31 cellular contexts compared by ENCODE assay signal in genomic region chr3:52072020-52072419, GRCh38. TPM values are rescaled to one million over a fixed set of nuclear protein-coding genes. Genes with fewer than 3 reads are reported as not detected.
DNase-seq lines count a peak whose midpoint lies in the region; ATAC-seq and TF ChIP-seq lines count a peak whose summit lies in the region.
"Had no signal": no experiment of that assay in that cellular context is flagged by ENCODE, and none has a peak within 500 bp of the region (broad histone marks: within the 10 kb centered on the region; RNA-seq: fewer than 3 reads in every experiment).

No MANE protein-coding gene starts in this region.

- peak overlapping the region; percentile 49 for H3K27ac Mint-ChIP-seq in activated naive CD4-positive, alpha-beta T cell treated with anti-CD3 and anti-CD28 coated beads, Interleukin-2, amount 10 ng/mL, durations not matched to agents 7 days and 5 days
- peak overlapping the region in 1 of 10 donors; percentile 35 for H3K27ac Mint-ChIP-seq in naive thymus-derived CD8-positive, alpha-beta T cell
- H3K27ac Mint-ChIP-seq: activated naive CD8-positive, alpha-beta T cell treated with anti-CD3 and anti-CD28 coated beads, Interleukin-2, amount 50 U/mL, for 24 hours; HFFc6; type B pancreatic cell had no signal

- H3K4me3 ChIP-seq in tibial artery (no peak overlapping the region), uterus (no peak overlapping the region), suprapubic skin (no peak overlapping the region)
- H3K4me3 ChIP-seq: right lobe of liver had no signal

- no peaks in the 10 kb centered on the region for H3K27me3 ChIP-seq in tibial artery
- no peaks in the 10 kb centered on the region for H3K27me3 ChIP-seq in uterus
- no peaks in the 10 kb centered on the region for H3K27me3 ChIP-seq in suprapubic skin
- H3K27me3 ChIP-seq: neutrophil, right lobe of liver had no signal

- no peak for TF ChIP-seq EP300 in suprapubic skin (IDR thresholded peaks at IDR 0.05)

- POLR2A ChIA-PET in naive thymus-derived CD8-positive, alpha-beta T cell (lab: Charles Lee) = interaction anchor here (1.0 to 1.6 kb wide), 2 partner anchors 15 to 76 kb away, joined by 4 to 8 read pairs; partner anchors contain the start of genes DUSP7 and RPL29

- 70% methylated on average over 4 of the region's 5 CpGs for WGBS in suprapubic skin

- no peaks in the 10 kb centered on the region for H3K4me1 Mint-ChIP-seq in activated naive CD4-positive, alpha-beta T cell treated with anti-CD3 and anti-CD28 coated beads, Interleukin-2, amount 10 ng/mL, durations not matched to agents 7 days and 5 days
- H3K4me1 Mint-ChIP-seq in naive thymus-derived CD8-positive, alpha-beta T cell = peaks cover 6 to 27% (median 13%) of the 10 kb centered on the region in 4 donors

- no peaks in the 10 kb centered on the region for H3K27me3 Mint-ChIP-seq in activated naive CD4-positive, alpha-beta T cell treated with anti-CD3 and anti-CD28 coated beads, Interleukin-2, amount 10 ng/mL, durations not matched to agents 7 days and 5 days
- peaks cover 0 to 2% (median 0%) of the 10 kb centered on the region in 5 donors for H3K27me3 Mint-ChIP-seq in naive thymus-derived CD8-positive, alpha-beta T cell
- H3K27me3 Mint-ChIP-seq: activated naive CD8-positive, alpha-beta T cell treated with anti-CD3 and anti-CD28 coated beads, Interleukin-2, amount 50 U/mL, for 24 hours; type B pancreatic cell had no signal

- CTCF ChIA-PET in activated naive CD4-positive, alpha-beta T cell treated with anti-CD3 and anti-CD28 coated beads, Interleukin-2, amount 10 ng/mL, durations not matched to agents 7 days and 5 days (lab: Charles Lee) = interaction anchor here (1.2 kb wide), 1 partner anchor 51 kb away, joined by 3 read pairs; no protein-coding TSS in a partner anchor

- ATAC-seq in naive thymus-derived CD8-positive, alpha-beta T cell = peak; percentile 89 to 100
- ATAC-seq in GM19455 (IDR thresholded peaks at IDR 0.05; ENCODE audit: unreplicated experiment) = no peak
- ATAC-seq: right lobe of liver had no signal

- no peaks in the 10 kb centered on the region for H3K9me3 Mint-ChIP-seq in activated naive CD4-positive, alpha-beta T cell treated with anti-CD3 and anti-CD28 coated beads, Interleukin-2, amount 10 ng/mL, durations not matched to agents 7 days and 5 days
- H3K9me3 Mint-ChIP-seq in naive thymus-derived CD8-positive, alpha-beta T cell = no peaks in the 10 kb centered on the region
- H3K9me3 Mint-ChIP-seq: activated naive CD8-positive, alpha-beta T cell treated with anti-CD3 and anti-CD28 coated beads, Interleukin-2, amount 50 U/mL, for 24 hours; HFFc6; type B pancreatic cell had no signal

- peaks cover 6% of the 10 kb centered on the region for H3K36me3 Mint-ChIP-seq in activated naive CD4-positive, alpha-beta T cell treated with anti-CD3 and anti-CD28 coated beads, Interleukin-2, amount 10 ng/mL, durations not matched to agents 7 days and 5 days
- no peaks in the 10 kb centered on the region for H3K36me3 Mint-ChIP-seq in naive thymus-derived CD8-positive, alpha-beta T cell
- H3K36me3 Mint-ChIP-seq: type B pancreatic cell had no signal

- H3K27ac ChIP-seq in tibial artery (peak overlapping the region; percentile 80 to 81), uterus (no peak overlapping the region), suprapubic skin (no peak overlapping the region)
- H3K27ac ChIP-seq: neutrophil, right lobe of liver, VCaP had no signal

- no peak overlapping the region for H3K4me3 Mint-ChIP-seq in activated naive CD4-positive, alpha-beta T cell treated with anti-CD3 and anti-CD28 coated beads, Interleukin-2, amount 10 ng/mL, durations not matched to agents 7 days and 5 days
- H3K4me3 Mint-ChIP-seq in naive thymus-derived CD8-positive, alpha-beta T cell = peak overlapping the region in 4 of 10 donors; percentile 16 to 43 (median 28)
- H3K4me3 Mint-ChIP-seq: activated naive CD8-positive, alpha-beta T cell treated with anti-CD3 and anti-CD28 coated beads, Interleukin-2, amount 50 U/mL, for 24 hours; CD14-positive monocyte; HFFc6; type B pancreatic cell had no signal

- no peaks in the 10 kb centered on the region for H3K36me3 ChIP-seq in tibial artery
- H3K36me3 ChIP-seq in uterus = no peaks in the 10 kb centered on the region
- no peaks in the 10 kb centered on the region for H3K36me3 ChIP-seq in suprapubic skin
- H3K36me3 ChIP-seq: right lobe of liver had no signal

- no peak for TF ChIP-seq CTCF in tibial artery (IDR thresholded peaks at IDR 0.05)
- no peak for TF ChIP-seq CTCF in uterus (IDR thresholded peaks at IDR 0.05)
- no peak for TF ChIP-seq CTCF in suprapubic skin (IDR thresholded peaks at IDR 0.05)

- no peak for DNase-seq in activated naive CD4-positive, alpha-beta T cell treated with anti-CD3 and anti-CD28 coated beads, Interleukin-2, amount 10 ng/mL, durations not matched to agents 7 days and 5 days
- no peak for DNase-seq in activated naive CD4-positive, alpha-beta T cell treated with anti-CD3 and anti-CD28 coated beads, Interleukin-2, amount 50 U/mL, for 16 hours
- DNase-seq in central memory CD4-positive, alpha-beta T cell = peak; percentile 17
- peak in 5 of 10 donors; percentile 26 to 60 (median 45) for DNase-seq in naive thymus-derived CD8-positive, alpha-beta T cell
- DNase-seq in tibial artery = no peak
- DNase-seq in uterus = no peak
- no peak for DNase-seq in suprapubic skin (ENCODE audit: low spot score in 2 of 2)
- DNase-seq: 8988T; activated CD4-positive, alpha-beta T cell treated with anti-CD3 and anti-CD28 coated beads for 4 hours; activated CD8-positive, alpha-beta memory T cell treated with anti-CD3 and anti-CD28 coated beads for 24 hours; activated effector memory CD4-positive, alpha-beta T cell treated with anti-CD3 and anti-CD28 coated beads, Interleukin-2, amount 50 U/mL, for 16 hours; activated naive CD8-positive, alpha-beta T cell treated with anti-CD3 and anti-CD28 coated beads, Interleukin-2, amount 50 U/mL, for 24 hours; activated T-cell treated with anti-CD3 and anti-CD28 coated beads for 4 hours; Calu3; DMS79 treated with DMSO at 0.1 percent for 48 hours; GDM1; GOT3; HFFc6; hippocampal formation; NCI-H1048; NCI-H446 treated with DMSO at 0.1 percent for 48 hours; NCI-H82; right lobe of liver; SIG-M5; stimulated activated CD4-positive, alpha-beta T cell treated with anti-CD3 and anti-CD28 coated beads, Interleukin-12 subunit alpha, Interleukin-12 subunit beta, amount 100 ng/mL, for 4 hours; stimulated activated CD4-positive, alpha-beta T cell treated with anti-CD3 and anti-CD28 coated beads, Interleukin-4, amount 100 ng/mL, for 1 hour had no signal

- TF ChIP-seq POLR2A in uterus (IDR thresholded peaks at IDR 0.05) (no peak), suprapubic skin (IDR thresholded peaks at IDR 0.05) (no peak)

- no peaks in the 10 kb centered on the region for H3K9me3 ChIP-seq in tibial artery
- H3K9me3 ChIP-seq in uterus = no peaks in the 10 kb centered on the region
- H3K9me3 ChIP-seq in suprapubic skin = no peaks in the 10 kb centered on the region
- H3K9me3 ChIP-seq: neutrophil, right lobe of liver had no signal

- intact Hi-C loops in tibial artery (cut with DNase I; ENCODE audit: low total_unique reads) = no loop called here
- intact Hi-C loops in uterus (cut with DNase I; ENCODE audit: low total_unique reads) = no loop called here

- H3K4me1 ChIP-seq in tibial artery = peaks cover 0 to 22% (median 18%) of the 10 kb centered on the region in 4 donors
- no peaks in the 10 kb centered on the region for H3K4me1 ChIP-seq in uterus
- H3K4me1 ChIP-seq in suprapubic skin = peaks cover 52% of the 10 kb centered on the region
- H3K4me1 ChIP-seq: right lobe of liver had no signal

RNA-seq across cellular contexts. Expression of gene DUSP7, which starts 15.6 kb away (rescaled TPM):
- total RNA-seq in naive thymus-derived CD8-positive, alpha-beta T cell = 10 to 100 TPM; 28.6 to 29.0 TPM
- 1 to 10 TPM; 1.8 to 4.6 (median 2.2) TPM for polyA plus RNA-seq in naive thymus-derived CD8-positive, alpha-beta T cell
- total RNA-seq in uterus = 10 to 100 TPM in 3 of 4 donors, 1 to 10 TPM in 1; 5.6 to 39.1 (median 12.3) TPM
- 100 to 1,000 TPM in 3 of 4 donors, 10 to 100 TPM in 1; 91.1 to 190 (median 146) TPM for total RNA-seq in suprapubic skin

Comparison
In these comparisons a context has a peak if more than half of its experiments do, and no peak if none do; other contexts are left out.
1. H3K27ac ChIP-seq: peak in tibial artery (2 of 2); none in uterus (0 of 2) and suprapubic skin (single experiment).